Comparison of ENCODE assay signal across 16 cellular contexts in genomic region chr15:78223396-78224023, GRCh38. TPM values are rescaled to one million over a fixed set of nuclear protein-coding genes. Genes with fewer than 3 reads are reported as not detected.
A peak's percentile ranks its signal among the peaks of the same experiment; 100 is the strongest.
DNase-seq lines count a peak whose midpoint lies in the region; ATAC-seq lines count a peak whose summit lies in the region.
"Had no signal": no experiment of that assay in that cellular context is flagged by ENCODE, and none has a peak within 500 bp of the region (broad histone marks: within the 10 kb centered on the region; RNA-seq: fewer than 3 reads in every experiment).

No MANE protein-coding gene starts in this region.

- no peak overlapping the region for H3K27ac Mint-ChIP-seq in activated T-cell treated with anti-CD3 and anti-CD28 coated beads, Interleukin-2, amount 50 U/mL, for 24 hours
- H3K27ac Mint-ChIP-seq: activated naive CD8-positive, alpha-beta T cell treated with anti-CD3 and anti-CD28 coated beads, Interleukin-2, amount 10 ng/mL, durations not matched to agents 7 days and 5 days; B cell had no signal

- no peak overlapping the region for H3K14ac ChIP-seq in mesenchymal stem cell (ENCODE audit: low read length in 2 of 2)

- no peak overlapping the region for H2AK5ac ChIP-seq in mesenchymal stem cell (ENCODE audit: low read length, severe bottlenecking)

- no peak overlapping the region for H3K9ac ChIP-seq in mesenchymal stem cell (ENCODE audit: low read length)

- H2BK15ac ChIP-seq in mesenchymal stem cell (ENCODE audit: low read depth, poor library complexity, severe bottlenecking): no peak overlapping the region

- H3K4me1 ChIP-seq in mesenchymal stem cell (ENCODE audit: control insufficient read depth, insufficient read depth, low read depth, low read length): no peaks in the 10 kb centered on the region

- no peak overlapping the region for H3K4me3 ChIP-seq in mesenchymal stem cell (ENCODE audit: insufficient read depth in 1 of 2, low read depth in 1 of 2, low read length in 2 of 2)
- H3K4me3 ChIP-seq: ovary had no signal

- H2BK12ac ChIP-seq in mesenchymal stem cell (ENCODE audit: low read length in 2 of 2): no peak overlapping the region

- WGBS in mesenchymal stem cell: 93% methylated on average over 4 of the region's 4 CpGs

- DNase-seq in DMS 273 treated with DMSO at 0.1 percent for 48 hours (lab: John Stamatoyannopoulos, UW) (peak; percentile 45), NCI-H524 treated with DMSO at 0.1 percent for 48 hours (lab: John Stamatoyannopoulos, UW) (peak; percentile 82), fibroblast of peridontal ligament (ENCODE audit: extremely low read depth) (peak; percentile 31), mesenchymal stem cell (peak; percentile 50), CD1c-positive myeloid dendritic cell (ENCODE audit: extremely low spot score) (no peak)
- no peak for DNase-seq in activated T-cell treated with anti-CD3 and anti-CD28 coated beads, Interleukin-2, amount 50 U/mL, for 24 hours
- DNase-seq: activated CD4-positive, alpha-beta T cell treated with anti-CD3 and anti-CD28 coated beads for 48 hours; activated naive CD8-positive, alpha-beta T cell treated with anti-CD3 and anti-CD28 coated beads, Interleukin-2, amount 10 ng/mL, durations not matched to agents 7 days and 5 days; NCI-H1930; NCI-H510A; OCI-M1; ovary; stimulated activated CD4-positive, alpha-beta T cell treated with anti-CD3 and anti-CD28 coated beads, Interleukin-4, amount 100 ng/mL, for 24 hours; T-helper 9 cell had no signal

- H3K4me1 Mint-ChIP-seq in activated T-cell treated with anti-CD3 and anti-CD28 coated beads, Interleukin-2, amount 50 U/mL, for 24 hours (ENCODE audit: low read depth): peaks cover 18% of the 10 kb centered on the region
- H3K4me1 Mint-ChIP-seq: activated naive CD8-positive, alpha-beta T cell treated with anti-CD3 and anti-CD28 coated beads, Interleukin-2, amount 10 ng/mL, durations not matched to agents 7 days and 5 days; B cell had no signal

- H3K4ac ChIP-seq in mesenchymal stem cell (ENCODE audit: low read depth in 1 of 2, low read length in 2 of 2): no peak overlapping the region

- H3K27ac ChIP-seq in mesenchymal stem cell (ENCODE audit: low read length, poor library complexity, severe bottlenecking): no peak overlapping the region
- H3K27ac ChIP-seq: ovary had no signal

- H2AFZ ChIP-seq in mesenchymal stem cell (ENCODE audit: low read depth, low read length): no peak overlapping the region

- no peaks in the 10 kb centered on the region for H3K9me3 Mint-ChIP-seq in activated T-cell treated with anti-CD3 and anti-CD28 coated beads, Interleukin-2, amount 50 U/mL, for 24 hours
- H3K9me3 Mint-ChIP-seq: activated naive CD8-positive, alpha-beta T cell treated with anti-CD3 and anti-CD28 coated beads, Interleukin-2, amount 10 ng/mL, durations not matched to agents 7 days and 5 days had no signal

- ATAC-seq in HG03565 (IDR thresholded peaks at IDR 0.05; ENCODE audit: unreplicated experiment): no peak

- no peaks in the 10 kb centered on the region for H3K27me3 Mint-ChIP-seq in activated T-cell treated with anti-CD3 and anti-CD28 coated beads, Interleukin-2, amount 50 U/mL, for 24 hours
- H3K27me3 Mint-ChIP-seq: B cell had no signal

- peak overlapping the region in 1 of 2 experiments; percentile 22 for H3K18ac ChIP-seq in mesenchymal stem cell (ENCODE audit: low read depth in 1 of 2, low read length in 2 of 2)

- peaks cover 0 to 23% of the 10 kb centered on the region in 2 experiments for H3K27me3 ChIP-seq in mesenchymal stem cell (ENCODE audit: control insufficient read depth in 1 of 2, insufficient read depth in 1 of 2, low read length in 2 of 2)
- H3K27me3 ChIP-seq: ovary had no signal

- H4K91ac ChIP-seq in mesenchymal stem cell (ENCODE audit: low read length): no peak overlapping the region

- H4K8ac ChIP-seq in mesenchymal stem cell (ENCODE audit: low read length): no peak overlapping the region

- H3K4me3 Mint-ChIP-seq in activated T-cell treated with anti-CD3 and anti-CD28 coated beads, Interleukin-2, amount 50 U/mL, for 24 hours: no peak overlapping the region
- H3K4me3 Mint-ChIP-seq: activated naive CD8-positive, alpha-beta T cell treated with anti-CD3 and anti-CD28 coated beads, Interleukin-2, amount 10 ng/mL, durations not matched to agents 7 days and 5 days; B cell had no signal

- no peak overlapping the region for H3K23ac ChIP-seq in mesenchymal stem cell (ENCODE audit: low read length in 2 of 2)

- no peak overlapping the region for H2BK120ac ChIP-seq in mesenchymal stem cell (ENCODE audit: low read depth, low read length)

- no peaks in the 10 kb centered on the region for H3K79me1 ChIP-seq in mesenchymal stem cell (replicated peaks; ENCODE audit: low read length, poor library complexity, severe bottlenecking)

- H2BK5ac ChIP-seq in mesenchymal stem cell (ENCODE audit: low read depth, low read length, poor library complexity, severe bottlenecking): no peak overlapping the region

- H3K9me3 ChIP-seq in mesenchymal stem cell (ENCODE audit: control insufficient read depth, low read length): no peaks in the 10 kb centered on the region
- H3K9me3 ChIP-seq: ovary had no signal

- no peaks in the 10 kb centered on the region for H3K36me3 Mint-ChIP-seq in activated T-cell treated with anti-CD3 and anti-CD28 coated beads, Interleukin-2, amount 50 U/mL, for 24 hours (ENCODE audit: low read depth)
- H3K36me3 Mint-ChIP-seq: activated naive CD8-positive, alpha-beta T cell treated with anti-CD3 and anti-CD28 coated beads, Interleukin-2, amount 10 ng/mL, durations not matched to agents 7 days and 5 days had no signal

- no peak overlapping the region for H3K4me2 ChIP-seq in mesenchymal stem cell (ENCODE audit: low read length, poor library complexity, severe bottlenecking)

- no peaks in the 10 kb centered on the region for H3K36me3 ChIP-seq in mesenchymal stem cell (ENCODE audit: control insufficient read depth in 1 of 2, insufficient read depth in 2 of 2, low read depth in 1 of 2, low read length in 2 of 2)
- H3K36me3 ChIP-seq: ovary had no signal

RNA-seq across cellular contexts. Expression of gene ACSBG1, which starts 10.9 kb away (rescaled TPM):
- 0.03 TPM for polyA plus RNA-seq in mesenchymal stem cell (2013, experiment 1 of 2)
- polyA plus RNA-seq in mesenchymal stem cell (2013, experiment 2 of 2): not detected

RNA-seq across cellular contexts. Expression of gene DNAJA4, which starts 40.9 kb away (rescaled TPM):
- 0.12 TPM for polyA plus RNA-seq in mesenchymal stem cell (2013, experiment 1 of 2)
- 0.05 TPM for polyA plus RNA-seq in mesenchymal stem cell (2013, experiment 2 of 2)

Comparison
In these comparisons a context has a peak if more than half of its experiments do, and no peak if none do; other contexts are left out.
1. DNase-seq: peak in DMS 273 treated with DMSO at 0.1 percent for 48 hours (single experiment), NCI-H524 treated with DMSO at 0.1 percent for 48 hours (single experiment), fibroblast of peridontal ligament (single experiment) and mesenchymal stem cell (single experiment); none in CD1c-positive myeloid dendritic cell (single experiment) and activated T-cell treated with anti-CD3 and anti-CD28 coated beads, Interleukin-2, amount 50 U/mL, for 24 hours (single experiment).